In genomic region chr2:43774617-43775016, GRCh38 we compare ENCODE assay signal across 8 cellular contexts. TPM values are rescaled to one million over a fixed set of nuclear protein-coding genes. Genes with fewer than 3 reads are reported as not detected.
A peak's percentile ranks its signal among the peaks of the same experiment; 100 is the strongest.
DNase-seq lines count a peak whose midpoint lies in the region; ATAC-seq and TF ChIP-seq lines count a peak whose summit lies in the region.

No MANE protein-coding gene starts in this region.

- DNase-seq in MM.1S (no peak), dorsolateral prefrontal cortex (no peak), natural killer cell (no peak), retina (no peak), hepatic stellate cell (ENCODE audit: low spot score) (no peak), NCI-H1694 (lab: John Stamatoyannopoulos, UW) (no peak)

- H3K36me3 ChIP-seq in BLaER1 (peaks cover 5% of the 10 kb centered on the region; the same call in 1 of the 2 replicates), MM.1S (replicated peaks; ENCODE audit: insufficient read depth, low read length) (no peaks in the 10 kb centered on the region)

- no peaks in the 10 kb centered on the region for H3K9me2 ChIP-seq in MM.1S (replicated peaks; ENCODE audit: insufficient read depth, low read length)

- H4K20me1 ChIP-seq in BLaER1 (no peaks in the 10 kb centered on the region), MM.1S (ENCODE audit: insufficient read depth, low read length) (no peaks in the 10 kb centered on the region)

- H3K4me2 ChIP-seq in BLaER1 = peak overlapping the region; percentile 93
- H3K4me2 ChIP-seq in MM.1S (ENCODE audit: low read depth, low read length) = peak overlapping the region; percentile 76

- H3K27me3 Mint-ChIP-seq in natural killer cell (ENCODE audit: low read depth in 2 of 2) = peaks cover 2 to 22% of the 10 kb centered on the region in 2 donors

- H3K4me3 ChIP-seq in BLaER1 (peak overlapping the region; percentile 87), MM.1S (ENCODE audit: low read length) (peak overlapping the region; percentile 86), dorsolateral prefrontal cortex (peak overlapping the region; percentile 50 to 100 (median 82))

- no peaks in the 10 kb centered on the region for H3K27me3 ChIP-seq in BLaER1
- no peaks in the 10 kb centered on the region for H3K27me3 ChIP-seq in MM.1S (replicated peaks; ENCODE audit: insufficient read depth, low read length)
- H3K27me3 ChIP-seq in dorsolateral prefrontal cortex = no peaks in the 10 kb centered on the region

- intact Hi-C loops in dorsolateral prefrontal cortex (cut with DNase I) (loop anchor here in 1 of 2 donors (5.0 kb wide), 1 partner anchor 177 kb away; the partner anchor contains the start of gene THADA), natural killer cell (cut with micrococcal nuclease) (no loop called here)

- ATAC-seq in natural killer cell (no peak), HG03565 (IDR thresholded peaks at IDR 0.05; ENCODE audit: unreplicated experiment) (no peak)

- H3K79me2 ChIP-seq in MM.1S (ENCODE audit: low read length) = no peaks in the 10 kb centered on the region

- peak overlapping the region; percentile 95 for H3K4me3 Mint-ChIP-seq in natural killer cell

- H3K4me1 ChIP-seq in BLaER1 (peaks cover 7% of the 10 kb centered on the region), MM.1S (ENCODE audit: low read length) (no peaks in the 10 kb centered on the region)

- H2AFZ ChIP-seq in MM.1S (ENCODE audit: low read length) = peak overlapping the region; percentile 95

- no peak overlapping the region for H3K27ac ChIP-seq in BLaER1
- no peak overlapping the region for H3K27ac ChIP-seq in MM.1S (ENCODE audit: low read length)
- H3K27ac ChIP-seq in dorsolateral prefrontal cortex = peak overlapping the region in 19 of 59 donors; percentile 47 to 86 (median 76)

- H3K4me1 Mint-ChIP-seq in natural killer cell = peaks cover 12 to 14% of the 10 kb centered on the region in 2 donors

- H3K9me3 ChIP-seq in BLaER1 (no peaks in the 10 kb centered on the region), MM.1S (replicated peaks; ENCODE audit: insufficient read depth, low read length) (no peaks in the 10 kb centered on the region)

- no peaks in the 10 kb centered on the region for H3K36me3 Mint-ChIP-seq in natural killer cell

- no peak for TF ChIP-seq CTCF in MM.1S (IDR thresholded peaks at IDR 0.05; ENCODE audit: low read length)
- TF ChIP-seq CTCF in dorsolateral prefrontal cortex (IDR thresholded peaks at IDR 0.05 in 54 of 56, conservative IDR thresholded peaks at IDR 0.05 in 2 of 56; ENCODE audit: low read depth in 1 of 56, partially characterized antibody in 56 of 56) = no peak
- TF ChIP-seq CTCF in natural killer cell (IDR thresholded peaks at IDR 0.05) = no peak

- H3K9me3 Mint-ChIP-seq in natural killer cell = no peaks in the 10 kb centered on the region

- H3K9ac ChIP-seq in BLaER1 = peak overlapping the region; percentile 59
- H3K9ac ChIP-seq in MM.1S (ENCODE audit: low read length) = peak overlapping the region; percentile 65; the same call in 1 of the 2 replicates

- no peaks in the 10 kb centered on the region for H3F3A ChIP-seq in MM.1S (ENCODE audit: insufficient read depth, low read length)

- peak overlapping the region in 1 of 2 donors; percentile 91 for H3K27ac Mint-ChIP-seq in natural killer cell

RNA-seq across cellular contexts. Expression of gene DYNC2LI1, which starts 0.8 kb away (rescaled TPM):
- 10 to 100 TPM; 20.6 to 59.5 (median 40.1) TPM for total RNA-seq in dorsolateral prefrontal cortex
- 1 to 10 TPM; 2.1 to 4.5 (median 3.2) TPM for total RNA-seq in natural killer cell
